15 cellular contexts compared by ENCODE assay signal in the genomic region with DNA sequence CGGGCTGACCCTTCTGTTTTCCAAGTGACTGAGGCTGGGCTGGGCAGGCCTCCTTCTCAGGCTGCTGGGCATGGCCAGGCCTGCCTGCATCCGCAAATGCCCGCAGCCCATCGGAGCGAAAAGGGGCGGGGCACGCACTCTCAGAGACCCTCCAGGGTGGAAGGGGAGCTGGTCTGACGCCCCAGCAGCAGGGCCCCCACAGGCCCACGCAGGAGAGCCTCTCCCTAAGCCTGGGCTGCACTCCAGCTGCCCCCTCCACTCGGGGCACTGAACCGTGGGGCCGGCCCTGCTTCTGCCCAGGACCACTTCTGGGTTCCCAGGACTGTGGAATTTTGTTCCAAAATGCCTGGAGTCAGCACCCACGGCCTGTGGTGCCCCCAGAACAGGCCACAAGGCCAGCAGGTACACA. TPM values are rescaled to one million over a fixed set of nuclear protein-coding genes. Genes with fewer than 3 reads are reported as not detected.
DNase-seq lines count a peak whose midpoint lies in the region; ATAC-seq, FAIRE-seq and TF ChIP-seq lines count a peak whose summit lies in the region.
"Had no signal": no experiment of that assay in that cellular context is flagged by ENCODE, and none has a peak within 500 bp of the region (broad histone marks: within the 10 kb centered on the region; RNA-seq: fewer than 3 reads in every experiment).

No MANE protein-coding gene starts in this region.

- H3K9me2 ChIP-seq in PC-3 (replicated peaks; ENCODE audit: low read length) = no peaks in the 10 kb centered on the region

- peak overlapping the region; percentile 93 for H3K4ac ChIP-seq in H1 (replicated peaks; ENCODE audit: insufficient read length, low read depth, low read length)

- H2BK120ac ChIP-seq in H1 (replicated peaks; ENCODE audit: low read depth, low read length) = peak overlapping the region; percentile 84

- H3K14ac ChIP-seq in H1 (ENCODE audit: insufficient read length) = no peak overlapping the region

- 74% methylated on average over 13 of the region's 13 CpGs; no CpG with 5 or more reads in 1 of the 2 experiments for whole genome bisulfite sequencing in H1 (ENCODE audit: extremely low coverage in 1 of 2, insufficient coverage in 1 of 2, insufficient read length in 1 of 2, insufficient replicate concordance in 2 of 2, low coverage in 1 of 2, low lambda C conversion rate in 2 of 2, missing lambda C conversion rate in 1 of 2), 2 experiments

- intact Hi-C loops in PC-3 (cut with micrococcal nuclease) = no loop called here

- H3K23ac ChIP-seq in H1 (ENCODE audit: insufficient read length) = no peak overlapping the region

- TF ChIP-seq EP300 in H1 (IDR thresholded peaks at IDR 0.05; ENCODE audit: borderline replicate concordance in 1 of 2, low read depth in 2 of 2, low read length in 2 of 2) = no peak

- H3K4me2 ChIP-seq in PC-3 (ENCODE audit: low read length) (peak overlapping the region; percentile 78), H1 (ENCODE audit: insufficient read depth in 1 of 2, low read depth in 2 of 2, low read length in 2 of 2) (peak overlapping the region; percentile 47 to 58; a peak in 3 of 4 replicates)

- H4K8ac ChIP-seq in H1 (ENCODE audit: extremely low read depth, insufficient read depth, low read length) = peak overlapping the region; percentile 77

- TF ChIP-seq POLR2A in H1 (IDR thresholded peaks at IDR 0.05; ENCODE audit: control extremely low read depth in 1 of 2, low read depth in 2 of 2, low read length in 2 of 2) = no peak

- no peak overlapping the region; the same call in 1 of the 2 replicates for H2AFZ ChIP-seq in PC-3 (ENCODE audit: low read length)
- no peak overlapping the region for H2AFZ ChIP-seq in H1 (ENCODE audit: low read length)

- peaks cover 19% of the 10 kb centered on the region for H3K27me3 Mint-ChIP-seq in type B pancreatic cell

- H3K36me3 Mint-ChIP-seq in type B pancreatic cell = no peaks in the 10 kb centered on the region

- H3K4me3 ChIP-seq in PC-3 (ENCODE audit: low read length) (peak overlapping the region; percentile 49; the same call in 1 of the 2 replicates), H1 (ENCODE audit: extremely low read depth in 1 of 4, insufficient read depth in 2 of 4, low read depth in 3 of 4, low read length in 4 of 4) (peak overlapping the region in 2 of 4 experiments; percentile 11 to 39; a peak in 2 of 8 replicates), mucosa of rectum (ENCODE audit: low read length in 2 of 2) (peak overlapping the region; percentile 50 to 62)
- H3K4me3 ChIP-seq: cardiac muscle cell, GM12878 had no signal

- peak overlapping the region; percentile 71 for H3K27ac ChIP-seq in PC-3 (ENCODE audit: low read length)
- H3K27ac ChIP-seq in H1 (ENCODE audit: low read depth, low read length) = peak overlapping the region; percentile 72; the same call in 1 of the 2 replicates
- H3K27ac ChIP-seq in mucosa of rectum (ENCODE audit: low read depth in 2 of 2, low read length in 2 of 2) = peak overlapping the region; percentile 95 to 96
- H3K27ac ChIP-seq: cardiac muscle cell had no signal

- DNase-seq in PC-3 (no peak), H1 (ENCODE audit: low read depth in 1 of 2, low spot score in 2 of 2) (no peak), type B pancreatic cell (ENCODE audit: extremely low spot score, unreplicated experiment) (no peak), RPMI8226 (no peak), cortex of kidney (lab: John Stamatoyannopoulos, UW) (no peak)
- DNase-seq: activated CD4-positive, alpha-beta T cell treated with anti-CD3 and anti-CD28 coated beads for 4 hours; occipital lobe; stimulated activated CD4-positive, alpha-beta T cell treated with anti-CD3 and anti-CD28 coated beads, Interleukin-2, amount 100 ng/mL, for 48 hours; stimulated activated naive CD8-positive, alpha-beta T cell treated with anti-CD3 and anti-CD28 coated beads, Interleukin-15, Interleukin-2, amounts not matched to agents 100 U/mL and 50 U/mL, for 24 hours had no signal

- peak overlapping the region; percentile 92; the same call in 1 of the 2 replicates for H2BK5ac ChIP-seq in H1 (ENCODE audit: low read depth, low read length)

- H3K56ac ChIP-seq in H1 (replicated peaks; ENCODE audit: insufficient read length, low read depth, low read length) = no peak overlapping the region

- H3K79me2 ChIP-seq in PC-3 (ENCODE audit: low read length) (no peaks in the 10 kb centered on the region), H1 (ENCODE audit: control insufficient read depth in 1 of 2, insufficient read depth in 2 of 2, low read length in 2 of 2) (no peaks in the 10 kb centered on the region)

- no peaks in the 10 kb centered on the region for H3K36me3 ChIP-seq in PC-3 (ENCODE audit: low read depth, low read length)
- H3K36me3 ChIP-seq in H1 (ENCODE audit: control insufficient read depth in 2 of 4, insufficient read depth in 4 of 4, low read length in 3 of 4) = no peaks in the 10 kb centered on the region
- H3K36me3 ChIP-seq in mucosa of rectum (ENCODE audit: control insufficient read depth in 2 of 2, insufficient read depth in 2 of 2, low read length in 2 of 2) = no peaks in the 10 kb centered on the region
- H3K36me3 ChIP-seq: cardiac muscle cell had no signal

- POLR2A ChIA-PET in PC-3 (lab: Charles Lee; ENCODE audit: unreplicated experiment) = no interaction called here
- POLR2A ChIA-PET in H1 (lab: Charles Lee; ENCODE audit: partially characterized antibody) = interaction anchor here (0.6 to 1.2 kb wide), 5 partner anchors 13 to 35 kb away, joined by 3 to 6 read pairs (median 3); a partner anchor contains a TSS

- no peak for TF ChIP-seq CTCF in PC-3 (conservative IDR thresholded peaks at IDR 0.05; ENCODE audit: low read depth, low read length)
- no peak for TF ChIP-seq CTCF in H1 (IDR thresholded peaks at IDR 0.05; ENCODE audit: control extremely low read depth in 1 of 3, insufficient read depth in 1 of 3, low read depth in 1 of 3, low read length in 3 of 3)
- no peak for TF ChIP-seq CTCF in type B pancreatic cell (conservative IDR thresholded peaks at IDR 0.05)

- peak overlapping the region; percentile 44 for H4K5ac ChIP-seq in H1 (ENCODE audit: insufficient read length, low read depth, low read length)

- no peak for TF ChIP-seq RAD21 in H1 (IDR thresholded peaks at IDR 0.05 in 1 of 2, conservative IDR thresholded peaks at IDR 0.05 in 1 of 2; ENCODE audit: low read depth in 2 of 2, low read length in 2 of 2)

- peak overlapping the region; percentile 53; the same call in 1 of the 2 replicates for H2BK12ac ChIP-seq in H1 (ENCODE audit: low read depth, low read length)

- peak overlapping the region; percentile 65; the same call in 1 of the 2 replicates for H2AK5ac ChIP-seq in H1 (ENCODE audit: low read depth, low read length)

- TSS peak; percentile 33 for BruUV-seq in PC-3 (replicated peaks; lab: Mats Ljungman, UMichigan)

- H3K9ac ChIP-seq in PC-3 (ENCODE audit: low read length) = peak overlapping the region; percentile 64
- H3K9ac ChIP-seq in H1 (replicated peaks in 1 of 4; ENCODE audit: extremely low read depth in 1 of 4, low read depth in 3 of 4, low read length in 3 of 4) = no peak overlapping the region; a peak in 1 of 7 replicates
- H3K9ac ChIP-seq in mucosa of rectum (ENCODE audit: low read depth in 1 of 2, low read length in 2 of 2) = peak overlapping the region; percentile 76 to 89

- no peak overlapping the region; the same call in 1 of the 2 replicates for H2BK15ac ChIP-seq in H1 (ENCODE audit: low read length)

- CTCF ChIA-PET in PC-3 (lab: Charles Lee) (no interaction called here), H1 (lab: Charles Lee; ENCODE audit: partially characterized antibody) (interaction anchor here (1.6 kb wide), 1 partner anchor 48 kb away, joined by 6 read pairs; no protein-coding TSS in a partner anchor)

- no peak overlapping the region for H3K4me3 Mint-ChIP-seq in type B pancreatic cell

- H3K4me1 Mint-ChIP-seq in type B pancreatic cell (ENCODE audit: unreplicated experiment) = no peaks in the 10 kb centered on the region

- ATAC-seq in PC-3 (no peak), GM18520 (IDR thresholded peaks at IDR 0.05; ENCODE audit: unreplicated experiment) (no peak)
- ATAC-seq: GM12878; stimulated activated naive CD8-positive, alpha-beta T cell treated with anti-CD3 and anti-CD28 coated beads, Interleukin-15, Interleukin-2, amounts not matched to agents 100 U/mL and 50 U/mL, for 24 hours had no signal

- H2BK20ac ChIP-seq in H1 (ENCODE audit: low read length) = peak overlapping the region; percentile 57

- H3K23me2 ChIP-seq in H1 (ENCODE audit: low read depth, low read length) = no peaks in the 10 kb centered on the region

- peak overlapping the region; percentile 26 for H3K27ac Mint-ChIP-seq in type B pancreatic cell
- H3K27ac Mint-ChIP-seq: activated T-helper 2 cell treated with anti-CD3 and anti-CD28 coated beads, Interferon-gamma antibody, Interleukin-2, Interleukin-4, amounts not matched to agents 10 μg/mL and 5 μg/mL and 100 μg/mL, durations not matched to agents 14 hours and 24 hours and 36 hours had no signal

- no peaks in the 10 kb centered on the region for H3F3A ChIP-seq in PC-3 (ENCODE audit: low read length, unreplicated experiment)

- H3K9me3 Mint-ChIP-seq in type B pancreatic cell = peaks cover 6% of the 10 kb centered on the region

- H4K20me1 ChIP-seq in PC-3 (ENCODE audit: low read length) (no peaks in the 10 kb centered on the region), H1 (replicated peaks in 1 of 2; ENCODE audit: control insufficient read depth in 1 of 2, insufficient read depth in 2 of 2, low read length in 2 of 2) (no peaks in the 10 kb centered on the region)

- FAIRE-seq in H1 (lab: Jason Lieb, UNC) = no peak
- FAIRE-seq: GM12878 had no signal

- H3K79me1 ChIP-seq in H1 (ENCODE audit: low read depth, low read length) = no peaks in the 10 kb centered on the region

- no peaks in the 10 kb centered on the region for H3K27me3 ChIP-seq in PC-3 (ENCODE audit: low read length)
- peaks cover 0 to 4% (median 0%) of the 10 kb centered on the region in 4 experiments; a peak in 2 of 7 replicates for H3K27me3 ChIP-seq in H1 (replicated peaks in 1 of 4; ENCODE audit: control insufficient read depth in 3 of 4, extremely low read depth in 1 of 4, insufficient read depth in 3 of 4, low read length in 3 of 4)
- no peaks in the 10 kb centered on the region for H3K27me3 ChIP-seq in mucosa of rectum (ENCODE audit: control insufficient read depth in 2 of 2, insufficient read depth in 2 of 2, low read length in 2 of 2)

- peaks cover 30% of the 10 kb centered on the region for H3K4me1 ChIP-seq in PC-3 (ENCODE audit: insufficient read depth, low read length)
- H3K4me1 ChIP-seq in H1 (replicated peaks in 1 of 4; ENCODE audit: control insufficient read depth in 3 of 4, insufficient read depth in 4 of 4, low read length in 3 of 4) = peaks cover 0 to 26% (median 18%) of the 10 kb centered on the region in 4 experiments; a peak in 6 of 7 replicates
- peaks cover 22 to 27% of the 10 kb centered on the region in 2 donors for H3K4me1 ChIP-seq in mucosa of rectum (ENCODE audit: control insufficient read depth in 2 of 2, insufficient read depth in 2 of 2, low read length in 2 of 2)

- H3K9me3 ChIP-seq in PC-3 (ENCODE audit: low read length) = no peaks in the 10 kb centered on the region
- no peaks in the 10 kb centered on the region for H3K9me3 ChIP-seq in H1 (ENCODE audit: insufficient read depth in 2 of 2, low read depth in 1 of 2, low read length in 1 of 2)
- no peaks in the 10 kb centered on the region for H3K9me3 ChIP-seq in mucosa of rectum (ENCODE audit: control insufficient read depth in 2 of 2, low read length in 2 of 2)

- H4K91ac ChIP-seq in H1 (replicated peaks; ENCODE audit: insufficient read length, low read length) = peak overlapping the region; percentile 97

- peak overlapping the region; percentile 83 for H3K18ac ChIP-seq in H1 (ENCODE audit: extremely low read depth, low read length)

RNA-seq across cellular contexts. Expression of a gene that starts 9.3 kb away (rescaled TPM):
- total RNA-seq in PC-3 (2014; rRNA removed) (31.2 and 36.4 TPM in 2 replicates), type B pancreatic cell (ENCODE audit: low replicate concordance) (15.7 and 18.1 TPM in 2 replicates)
- total RNA-seq in H1 (2021; fragmentation: NEBNext Ultra II Directional; extraction: Animal tissue kit (Norgen Biotek cat#: 25700)) = 5.4 and 5.8 TPM in 2 replicates
- 6.1 and 8.1 TPM in 2 replicates for polyA plus RNA-seq in H1 (2011; rRNA removed)
- polyA plus RNA-seq in H1 (2011; cell fraction: cytosol; rRNA removed) = 7.0 TPM
- polyA plus RNA-seq in H1 (2011; cell fraction: nucleus; rRNA removed) = 14.6 TPM
- 6.7 to 9.5 TPM (median 9.3 TPM) in 4 replicates for polyA plus RNA-seq in H1 (2012, experiment 1 of 2)
- 10.2 TPM for polyA plus RNA-seq in H1 (2012, experiment 2 of 2)
- 5.6 TPM for polyA plus RNA-seq in H1 (2013, experiment 1 of 2)
- polyA plus RNA-seq in H1 (2013, experiment 2 of 2) = 4.6 TPM
- 4.6 and 6.6 TPM in 2 replicates for polyA minus RNA-seq in H1 (2011; rRNA and poly(A)+ RNA removed)
- polyA minus RNA-seq in H1 (2011; cell fraction: cytosol; rRNA and poly(A)+ RNA removed) = 6.6 TPM
- polyA minus RNA-seq in H1 (2011; cell fraction: nucleus; rRNA and poly(A)+ RNA removed) = 6.3 TPM

RNA-seq across cellular contexts. Expression of a gene that starts 30.2 kb away (rescaled TPM):
- total RNA-seq in PC-3 (2014; rRNA removed) = 11.6 and 12.4 TPM in 2 replicates
- 7.9 and 9.0 TPM in 2 replicates for total RNA-seq in H1 (2021; fragmentation: NEBNext Ultra II Directional; extraction: Animal tissue kit (Norgen Biotek cat#: 25700))
- polyA plus RNA-seq in H1 (2011; rRNA removed) = 3.9 and 5.8 TPM in 2 replicates
- polyA plus RNA-seq in H1 (2011; cell fraction: cytosol; rRNA removed) = 5.7 TPM
- polyA plus RNA-seq in H1 (2011; cell fraction: nucleus; rRNA removed) = 8.0 TPM
- 5.4 to 7.9 TPM (median 6.1 TPM) in 4 replicates for polyA plus RNA-seq in H1 (2012, experiment 1 of 2)
- 3.6 TPM for polyA plus RNA-seq in H1 (2012, experiment 2 of 2)
- 7.3 TPM for polyA plus RNA-seq in H1 (2013, experiment 1 of 2)
- 7.1 TPM for polyA plus RNA-seq in H1 (2013, experiment 2 of 2)
- 4.2 and 7.6 TPM in 2 replicates for polyA minus RNA-seq in H1 (2011; rRNA and poly(A)+ RNA removed)
- 3.3 TPM for polyA minus RNA-seq in H1 (2011; cell fraction: cytosol; rRNA and poly(A)+ RNA removed)
- polyA minus RNA-seq in H1 (2011; cell fraction: nucleus; rRNA and poly(A)+ RNA removed) = 13.6 TPM
- 14.8 and 15.4 TPM in 2 replicates for total RNA-seq in type B pancreatic cell (ENCODE audit: low replicate concordance)

RNA-seq across cellular contexts. Expression of a gene that starts 37.8 kb away (rescaled TPM):
- total RNA-seq in PC-3 (2014; rRNA removed) (not detected in 2 replicates), type B pancreatic cell (ENCODE audit: low replicate concordance) (13.6 and 15.3 TPM in 2 replicates)
- total RNA-seq in H1 (2021; fragmentation: NEBNext Ultra II Directional; extraction: Animal tissue kit (Norgen Biotek cat#: 25700)) = not detected in 2 replicates
- polyA plus RNA-seq in H1 (2011; rRNA removed) = 0.05 TPM in 1 of 2 replicates, not detected in the other
- polyA plus RNA-seq in H1 (2011; cell fraction: cytosol; rRNA removed) = 0.04 TPM
- 0.16 TPM for polyA plus RNA-seq in H1 (2011; cell fraction: nucleus; rRNA removed)
- polyA plus RNA-seq in H1 (2012, experiment 1 of 2) = 0.08 to 0.14 TPM (median 0.13 TPM) in 3 of 4 replicates, not detected in the other
- polyA plus RNA-seq in H1 (2012, experiment 2 of 2) = not detected
- polyA plus RNA-seq in H1 (2013, experiment 1 of 2) = not detected
- 0.04 TPM for polyA plus RNA-seq in H1 (2013, experiment 2 of 2)
- not detected in 2 replicates for polyA minus RNA-seq in H1 (2011; rRNA and poly(A)+ RNA removed)
- not detected for polyA minus RNA-seq in H1 (2011; cell fraction: cytosol; rRNA and poly(A)+ RNA removed)
- polyA minus RNA-seq in H1 (2011; cell fraction: nucleus; rRNA and poly(A)+ RNA removed) = not detected
- total RNA-seq: activated T-helper 2 cell treated with anti-CD3 and anti-CD28 coated beads, Interferon-gamma antibody, Interleukin-2, Interleukin-4, amounts not matched to agents 10 μg/mL and 5 μg/mL and 100 μg/mL, durations not matched to agents 14 hours and 24 hours and 36 hours; GM12878; H4; occipital lobe had no signal
- polyA plus RNA-seq: GM12878 had no signal

Comparison
In these comparisons a context has a peak if more than half of its experiments do, and no peak if none do; other contexts are left out.
1. H3K9ac ChIP-seq: peak in PC-3 (single experiment) and mucosa of rectum (2 of 2); none in H1 (0 of 4).
2. RNA of a gene that starts 37.8 kb away (total RNA-seq): 13.6 to 15.3 TPM in type B pancreatic cell; not detected in PC-3 and not detected in H1; every median in the first group is over 10 times any median in the second.
3. Peak in every context shown above with its lines, with median percentiles within 50 percentile points of each other: H3K27ac ChIP-seq.